In the genomic region with DNA sequence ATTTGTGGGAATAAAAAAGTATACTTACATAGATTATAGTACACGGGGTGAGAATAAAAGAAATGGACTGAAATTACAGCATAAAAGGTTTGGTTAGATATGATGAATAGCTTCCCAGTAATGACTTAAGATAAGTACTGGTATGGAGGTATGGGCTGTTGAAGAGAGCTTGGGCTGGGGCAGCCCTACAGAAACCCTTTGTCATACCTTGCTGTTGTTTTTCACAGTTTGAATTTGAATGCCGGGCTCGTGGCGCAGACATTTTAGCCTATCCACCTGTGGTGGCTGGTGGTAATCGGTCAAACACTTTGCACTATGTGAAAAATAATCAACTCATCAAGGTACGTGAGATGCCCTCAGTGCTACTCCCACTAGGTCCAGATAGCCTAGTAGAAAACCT, we compare ENCODE assay signal across 41 cellular contexts. TPM values are rescaled to one million over a fixed set of nuclear protein-coding genes. Genes with fewer than 3 reads are reported as not detected.
"Had no signal": no experiment of that assay in that cellular context is flagged by ENCODE, and none has a peak within 500 bp of the region (broad histone marks: within the 10 kb centered on the region; RNA-seq: fewer than 3 reads in every experiment).

No MANE protein-coding gene starts in this region.

- ATAC-seq: activated CD4-positive, alpha-beta T cell treated with anti-CD3 and anti-CD28 coated beads for 36 hours; activated T-cell treated with anti-CD3 and anti-CD28 coated beads, Interleukin-2, amount 50 U/mL, for 72 hours; gastroesophageal sphincter; heart right ventricle; T-helper 17 cell had no signal

- H3K4me1 ChIP-seq: esophagus squamous epithelium, gastroesophageal sphincter, heart right ventricle had no signal

- H3K4me3 Mint-ChIP-seq: activated CD4-positive, alpha-beta memory T cell treated with anti-CD3 and anti-CD28 coated beads, Interleukin-2, amount 10 ng/mL, durations not matched to agents 7 days and 5 days; activated CD4-positive, alpha-beta T cell treated with anti-CD3 and anti-CD28 coated beads for 36 hours; activated CD4-positive, alpha-beta T cell treated with anti-CD3 and anti-CD28 coated beads, Interleukin-2, amount 10 ng/mL, durations not matched to agents 24 days and 14 days; activated naive CD8-positive, alpha-beta T cell; activated T-cell treated with anti-CD3 and anti-CD28 coated beads, Interleukin-2, amount 50 U/mL, for 24 hours; activated T-cell treated with anti-CD3 and anti-CD28 coated beads, Interleukin-2, amount 50 U/mL, for 72 hours; central memory CD8-positive, alpha-beta T cell; T-helper 17 cell; T-helper 2 cell treated with Interferon-gamma antibody and Interleukin-4, amounts not matched to agents 5 μg/mL and 100 μg/mL, for 36 hours had no signal

- H3K4me3 ChIP-seq: esophagus squamous epithelium, gastroesophageal sphincter, heart right ventricle had no signal

- H3K27ac ChIP-seq: brain microvascular endothelial cell, epithelial cell of prostate, esophagus squamous epithelium, gastroesophageal sphincter, heart right ventricle, WERI-Rb-1 had no signal

- H3K9me3 Mint-ChIP-seq: activated CD4-positive, alpha-beta memory T cell treated with anti-CD3 and anti-CD28 coated beads, Interleukin-2, amount 10 ng/mL, durations not matched to agents 7 days and 5 days; activated CD4-positive, alpha-beta T cell treated with anti-CD3 and anti-CD28 coated beads, Interleukin-2, amount 10 ng/mL, durations not matched to agents 24 days and 14 days; activated T-cell treated with anti-CD3 and anti-CD28 coated beads, Interleukin-2, amount 50 U/mL, for 24 hours; activated T-cell treated with anti-CD3 and anti-CD28 coated beads, Interleukin-2, amount 50 U/mL, for 72 hours; central memory CD8-positive, alpha-beta T cell; T-helper 2 cell treated with Interferon-gamma antibody and Interleukin-4, amounts not matched to agents 5 μg/mL and 100 μg/mL, for 36 hours had no signal

- H3K27me3 Mint-ChIP-seq: activated CD4-positive, alpha-beta memory T cell treated with anti-CD3 and anti-CD28 coated beads, Interleukin-2, amount 10 ng/mL, durations not matched to agents 7 days and 5 days; activated CD4-positive, alpha-beta T cell treated with anti-CD3 and anti-CD28 coated beads for 36 hours; activated CD4-positive, alpha-beta T cell treated with anti-CD3 and anti-CD28 coated beads, Interleukin-2, amount 10 ng/mL, durations not matched to agents 24 days and 14 days; activated naive CD8-positive, alpha-beta T cell; activated T-cell treated with anti-CD3 and anti-CD28 coated beads, Interleukin-2, amount 50 U/mL, for 24 hours; central memory CD8-positive, alpha-beta T cell; T-helper 17 cell had no signal

- DNase-seq: activated CD4-positive, alpha-beta memory T cell treated with anti-CD3 and anti-CD28 coated beads, Interleukin-2, amount 10 ng/mL, durations not matched to agents 7 days and 5 days; activated CD4-positive, alpha-beta T cell treated with anti-CD3 and anti-CD28 coated beads for 36 hours; activated CD4-positive, alpha-beta T cell treated with anti-CD3 and anti-CD28 coated beads, Interleukin-2, amount 10 ng/mL, durations not matched to agents 24 days and 14 days; activated CD4-positive, alpha-beta T cell treated with anti-CD3 and anti-CD28 coated beads, Interleukin-2, amount 50 U/mL, for 4 hours; activated CD4-positive, CD25-positive, alpha-beta regulatory T cell; activated CD4-positive, CD25-positive, alpha-beta regulatory T cell treated with anti-CD3 and anti-CD28 coated beads, Interleukin-2, amount 50 U/mL, for 72 hours; activated CD8-positive, alpha-beta memory T cell treated with anti-CD3 and anti-CD28 coated beads, Interleukin-2, amount 50 U/mL, for 48 hours; activated gamma-delta T cell; activated naive CD4-positive, alpha-beta T cell treated with anti-CD3 and anti-CD28 coated beads, Interleukin-2, amount 50 U/mL, for 16 hours; activated naive CD4-positive, alpha-beta T cell treated with Interleukin-2 at 50 U/mL for 16 hours; activated T-cell treated with anti-CD3 and anti-CD28 coated beads for 4 hours; activated T-cell treated with anti-CD3 and anti-CD28 coated beads, Interleukin-2, amount 50 U/mL, for 24 hours; activated T-cell treated with anti-CD3 and anti-CD28 coated beads, Interleukin-2, amount 50 U/mL, for 72 hours; amniotic stem cell; anterior cingulate cortex; brain microvascular endothelial cell; cortex of kidney; effector CD8-positive, alpha-beta T cell; esophagus squamous epithelium; foreskin melanocyte; heart right ventricle; T-helper 1 cell; T-helper 17 cell; T1000; WERI-Rb-1 had no signal

- H3K27ac Mint-ChIP-seq: activated CD4-positive, alpha-beta memory T cell treated with anti-CD3 and anti-CD28 coated beads, Interleukin-2, amount 10 ng/mL, durations not matched to agents 7 days and 5 days; activated CD4-positive, alpha-beta T cell treated with anti-CD3 and anti-CD28 coated beads for 36 hours; activated CD4-positive, alpha-beta T cell treated with anti-CD3 and anti-CD28 coated beads, Interleukin-2, amount 10 ng/mL, durations not matched to agents 24 days and 14 days; activated naive CD8-positive, alpha-beta T cell; activated T-cell treated with anti-CD3 and anti-CD28 coated beads, Interleukin-2, amount 50 U/mL, for 24 hours; activated T-cell treated with anti-CD3 and anti-CD28 coated beads, Interleukin-2, amount 50 U/mL, for 72 hours; T-helper 17 cell; T-helper 2 cell treated with Interferon-gamma antibody and Interleukin-4, amounts not matched to agents 5 μg/mL and 100 μg/mL, for 36 hours had no signal

- H3K27me3 ChIP-seq: brain microvascular endothelial cell, esophagus squamous epithelium, gastroesophageal sphincter, heart right ventricle had no signal

- H3K4me1 Mint-ChIP-seq: activated CD4-positive, alpha-beta T cell treated with anti-CD3 and anti-CD28 coated beads for 36 hours; activated CD4-positive, alpha-beta T cell treated with anti-CD3 and anti-CD28 coated beads, Interleukin-2, amount 10 ng/mL, durations not matched to agents 24 days and 14 days; central memory CD8-positive, alpha-beta T cell had no signal

- H3K9me3 ChIP-seq: esophagus squamous epithelium, gastroesophageal sphincter, heart right ventricle had no signal

RNA-seq across cellular contexts. Expression of gene DNAJB7, which starts 47.0 kb away (rescaled TPM):
- total RNA-seq: activated CD4-positive, alpha-beta memory T cell treated with anti-CD3 and anti-CD28 coated beads, Interleukin-2, amount 10 ng/mL, durations not matched to agents 7 days and 5 days; activated CD4-positive, alpha-beta T cell treated with anti-CD3 and anti-CD28 coated beads for 36 hours; activated CD4-positive, alpha-beta T cell treated with anti-CD3 and anti-CD28 coated beads, Interleukin-2, amount 10 ng/mL, durations not matched to agents 24 days and 14 days; activated T-cell treated with anti-CD3 and anti-CD28 coated beads, Interleukin-2, amount 50 U/mL, for 72 hours; astrocyte; bronchial epithelial cell; cardiac septum; cerebellum; dermis microvascular lymphatic vessel endothelial cell; endothelial cell of umbilical vein; esophagus squamous epithelium; fibroblast of lung; fibroblast of villous mesenchyme; gastroesophageal sphincter; glomerular endothelial cell; heart right ventricle; T-helper 17 cell had no signal
- polyA plus RNA-seq: adipose tissue, endothelial cell of umbilical vein, esophagus, fibroblast of lung, heart right ventricle had no signal
